Comparison of ENCODE assay signal across 20 cellular contexts in the genomic region with DNA sequence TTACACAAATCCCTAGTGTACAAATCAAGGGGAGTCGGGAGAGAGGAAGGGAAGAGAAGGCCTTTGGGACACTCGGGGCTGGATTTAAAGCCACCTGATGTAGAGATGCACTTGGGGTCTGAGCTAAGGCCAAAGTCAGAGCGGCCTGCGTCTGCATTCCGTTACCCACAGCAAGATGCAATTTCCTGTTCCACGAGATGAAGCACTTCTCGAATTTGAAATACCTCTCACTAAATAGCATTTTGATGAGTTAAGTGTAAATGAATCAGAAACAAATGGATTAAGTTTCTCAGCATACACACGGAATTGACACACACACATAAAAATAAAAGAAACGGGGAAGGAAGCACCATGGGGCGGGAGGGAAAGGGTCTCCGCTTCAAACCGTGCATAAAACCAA.
"Had no signal": no experiment of that assay in that cellular context is flagged by ENCODE, and none has a peak within 500 bp of the region (broad histone marks: within the 10 kb centered on the region; RNA-seq: fewer than 3 reads in every experiment).

No MANE protein-coding gene starts in this region.

- ATAC-seq: foreskin keratinocyte, left colon, left ventricle myocardium superior, pancreas, right cardiac atrium had no signal

- DNase-seq: effector CD4-positive, alpha-beta T cell; endodermal cell; erythroblast; foreskin keratinocyte; head of caudate nucleus; left colon; left ventricle myocardium superior; mesendoderm; naive B cell; occipital lobe; pancreas; right cardiac atrium; stimulated activated CD4-positive, alpha-beta T cell treated with anti-CD3 and anti-CD28 coated beads, Interleukin-2, amount 100 ng/mL, for 48 hours; stimulated activated naive CD4-positive, alpha-beta T cell treated with Interleukin-2 at 50 U/mL for 16 hours; trophoblast cell had no signal

- H3K36me3 Mint-ChIP-seq: naive B cell had no signal

- H3K27me3 ChIP-seq: foreskin keratinocyte, hepatocyte, pancreas had no signal

- H3K4me2 ChIP-seq: hepatocyte, smooth muscle cell had no signal

- H3K27ac ChIP-seq: foreskin keratinocyte, hepatocyte, pancreas had no signal

- H3K27me3 Mint-ChIP-seq: progenitor cell of endocrine pancreas had no signal

- H3K4me3 Mint-ChIP-seq: endodermal cell, naive B cell, nephron had no signal

- H3K4me3 ChIP-seq: hepatocyte, lung, pancreas, smooth muscle cell had no signal

- H3K9me3 ChIP-seq: pancreas had no signal

- H3K36me3 ChIP-seq: pancreas had no signal

- H2AFZ ChIP-seq: hepatocyte had no signal

- H3K27ac Mint-ChIP-seq: endodermal cell, naive B cell, progenitor cell of endocrine pancreas had no signal
